In genomic region chr1:59617418-59617817, GRCh38 we compare ENCODE assay signal across 22 cellular contexts.
DNase-seq lines count a peak whose midpoint lies in the region; ATAC-seq and TF ChIP-seq lines count a peak whose summit lies in the region.
"Had no signal": no experiment of that assay in that cellular context is flagged by ENCODE, and none has a peak within 500 bp of the region (broad histone marks: within the 10 kb centered on the region; RNA-seq: fewer than 3 reads in every experiment).

No MANE protein-coding gene starts in this region.

- no peak overlapping the region for H2BK120ac ChIP-seq in IMR-90 (ENCODE audit: low read depth, low read length)

- H3K9me2 ChIP-seq in SK-N-SH = no peaks in the 10 kb centered on the region

- no peaks in the 10 kb centered on the region for H3K79me1 ChIP-seq in IMR-90 (ENCODE audit: low read depth in 1 of 2, low read length in 2 of 2)

- TF ChIP-seq CTCF in SK-N-SH (IDR thresholded peaks at IDR 0.05) (no peak), IMR-90 (conservative IDR thresholded peaks at IDR 0.05; ENCODE audit: low read depth, low read length) (no peak)

- no peak overlapping the region for H2AK5ac ChIP-seq in IMR-90 (ENCODE audit: low read depth, low read length)

- H3K9me3 ChIP-seq in SK-N-SH = no peaks in the 10 kb centered on the region
- H3K9me3 ChIP-seq in IMR-90 (ENCODE audit: control insufficient read depth, insufficient read depth, low read length) = no peaks in the 10 kb centered on the region
- H3K9me3 ChIP-seq: A549; BE2C; BLaER1 treated with 17β-estradiol and CSF1 and Interleukin-3, amounts not matched to agents 10 nM and 100 nM had no signal

- H4K20me1 ChIP-seq in SK-N-SH (ENCODE audit: insufficient read depth) = no peaks in the 10 kb centered on the region
- no peaks in the 10 kb centered on the region for H4K20me1 ChIP-seq in IMR-90 (ENCODE audit: insufficient read depth, low read length)
- H4K20me1 ChIP-seq: BLaER1 treated with 17β-estradiol and CSF1 and Interleukin-3, amounts not matched to agents 10 nM and 100 nM had no signal

- H2AK9ac ChIP-seq in IMR-90 (replicated peaks; ENCODE audit: low read depth, low read length, poor library complexity) = no peak overlapping the region

- H3F3A ChIP-seq in SK-N-SH (replicated peaks; ENCODE audit: insufficient read depth) = no peaks in the 10 kb centered on the region

- CTCF ChIA-PET in SK-N-SH (lab: Yijun Ruan, JAX) = no interaction called here
- CTCF ChIA-PET in IMR-90 (lab: Yijun Ruan, JAX) = no interaction called here

- no peak overlapping the region for H3K23ac ChIP-seq in IMR-90 (ENCODE audit: low read depth, low read length)

- no peak for TF ChIP-seq EP300 in SK-N-SH (IDR thresholded peaks at IDR 0.05; ENCODE audit: borderline replicate concordance in 1 of 2, low read depth in 1 of 2, low read length in 1 of 2)

- H3K18ac ChIP-seq in IMR-90 (ENCODE audit: low read depth, low read length) = no peak overlapping the region

- H3K27me3 ChIP-seq in SK-N-SH (ENCODE audit: insufficient read depth) (no peaks in the 10 kb centered on the region), IMR-90 (ENCODE audit: control insufficient read depth, insufficient read depth, low read length) (no peaks in the 10 kb centered on the region)
- H3K27me3 ChIP-seq: BE2C; BLaER1 treated with 17β-estradiol and CSF1 and Interleukin-3, amounts not matched to agents 10 nM and 100 nM had no signal

- H3K27ac ChIP-seq in SK-N-SH (ENCODE audit: low read depth in 2 of 2, low read length in 1 of 2) = no peak overlapping the region
- H3K27ac ChIP-seq in IMR-90 (ENCODE audit: insufficient read depth, low read length) = no peak overlapping the region
- H3K27ac ChIP-seq: A549; BLaER1 treated with 17β-estradiol and CSF1 and Interleukin-3, amounts not matched to agents 10 nM and 100 nM; GM23248 had no signal

- no peak overlapping the region for H4K5ac ChIP-seq in IMR-90 (ENCODE audit: low read depth, low read length)

- H3K9ac ChIP-seq in SK-N-SH (no peak overlapping the region), IMR-90 (ENCODE audit: low read depth, low read length) (no peak overlapping the region)
- H3K9ac ChIP-seq: BLaER1 treated with 17β-estradiol and CSF1 and Interleukin-3, amounts not matched to agents 10 nM and 100 nM; GM23248 had no signal

- H2AFZ ChIP-seq in SK-N-SH (ENCODE audit: low read depth) (no peak overlapping the region), IMR-90 (replicated peaks; ENCODE audit: low read length, poor library complexity) (peak overlapping the region; percentile 56)
- H2AFZ ChIP-seq: GM23248 had no signal

- POLR2A ChIA-PET in SK-N-SH (lab: Yijun Ruan, JAX) = no interaction called here
- POLR2A ChIA-PET in IMR-90 (lab: Charles Lee; ENCODE audit: unreplicated experiment) = no interaction called here

- H2BK20ac ChIP-seq in IMR-90 (ENCODE audit: low read depth, low read length) = no peak overlapping the region

- no peak for DNase-seq in SK-N-SH
- no peak for DNase-seq in IMR-90
- DNase-seq in left lobe of liver (ENCODE audit: low spot score) = peak; percentile 50
- no peak for DNase-seq in NCI-H524 treated with DMSO at 0.1 percent for 48 hours (lab: John Stamatoyannopoulos, UW)
- DNase-seq: 8988T; ACHN; AML-193; BE2C; CD4-positive, alpha-beta T cell; CD8-positive, alpha-beta memory T cell; DMS 273 treated with DMSO at 0.1 percent for 48 hours; DMS79; EL; GDM1; GM23248; H7; HCEC 1CT had no signal

- H3K14ac ChIP-seq in IMR-90 (replicated peaks; ENCODE audit: low read depth, low read length) = no peak overlapping the region

- no peak overlapping the region for H4K8ac ChIP-seq in IMR-90 (ENCODE audit: low read depth in 2 of 2, low read length in 2 of 2)

- no peaks in the 10 kb centered on the region; a peak in 1 of 4 replicates for H3K4me1 ChIP-seq in SK-N-SH (ENCODE audit: control insufficient read depth in 1 of 2, insufficient read depth in 2 of 2, low read depth in 1 of 2, low read length in 1 of 2)
- H3K4me1 ChIP-seq in IMR-90 (ENCODE audit: control insufficient read depth, insufficient read depth, low read length) = no peaks in the 10 kb centered on the region
- H3K4me1 ChIP-seq: A549; BE2C; BLaER1 treated with 17β-estradiol and CSF1 and Interleukin-3, amounts not matched to agents 10 nM and 100 nM had no signal

- 80% methylated on average over 3 of the region's 3 CpGs for WGBS in SK-N-SH (ENCODE audit: low lambda C conversion rate)
- 60% methylated on average over 1 of the region's 3 CpGs; no CpG with 5 or more reads in 1 of the 2 experiments for WGBS in IMR-90 (ENCODE audit: extremely low coverage in 2 of 2, insufficient read length in 1 of 2), 2 experiments

- no peak for TF ChIP-seq RAD21 in SK-N-SH (IDR thresholded peaks at IDR 0.05; ENCODE audit: low read length)
- no peak for TF ChIP-seq RAD21 in IMR-90 (IDR thresholded peaks at IDR 0.05; ENCODE audit: low read length)

- H3K4me2 ChIP-seq in SK-N-SH = no peak overlapping the region
- no peak overlapping the region for H3K4me2 ChIP-seq in IMR-90 (ENCODE audit: low read depth, low read length)
- H3K4me2 ChIP-seq: A549; BLaER1 treated with 17β-estradiol and CSF1 and Interleukin-3, amounts not matched to agents 10 nM and 100 nM had no signal

- no peak overlapping the region for H3K4ac ChIP-seq in IMR-90 (ENCODE audit: low read depth, low read length)

- TF ChIP-seq POLR2A in IMR-90 (IDR thresholded peaks at IDR 0.05; ENCODE audit: low read depth, low read length) = no peak

- no peak overlapping the region for H3K56ac ChIP-seq in IMR-90 (ENCODE audit: extremely low read depth, insufficient read depth, low read length)

- H2BK15ac ChIP-seq in IMR-90 (ENCODE audit: low read depth, low read length) = no peak overlapping the region

- intact Hi-C loops in IMR-90 (cut with micrococcal nuclease) = no loop called here

- H3K79me2 ChIP-seq in SK-N-SH (ENCODE audit: insufficient read depth) = no peaks in the 10 kb centered on the region

- H2BK5ac ChIP-seq in IMR-90 (ENCODE audit: low read depth, low read length, poor library complexity, severe bottlenecking) = no peak overlapping the region

- H4K91ac ChIP-seq in IMR-90 (ENCODE audit: insufficient read depth, low read depth, low read length) = no peak overlapping the region

- no TSS peak for BruUV-seq in IMR-90 (replicated peaks; lab: Mats Ljungman, UMichigan)

- H3K4me3 ChIP-seq in SK-N-SH (ENCODE audit: low read depth in 2 of 2, low read length in 1 of 2) (no peak overlapping the region), IMR-90 (ENCODE audit: insufficient read depth, low read depth, low read length) (no peak overlapping the region)
- H3K4me3 ChIP-seq: A549; BLaER1 treated with 17β-estradiol and CSF1 and Interleukin-3, amounts not matched to agents 10 nM and 100 nM; GM12878; GM23248 had no signal

- in situ Hi-C loops in IMR-90 (cut with MboI; ENCODE audit: low sequenced_read_pairs) = no loop called here

- ATAC-seq in SK-N-SH treated with all-trans-retinoic acid at 6 μM for 48 hours = peak; percentile 41; the same call in 1 of the 3 replicates
- no peak for ATAC-seq in IMR-90 (ENCODE audit: low read depth)
- peak; percentile 68 for ATAC-seq in left lobe of liver
- no peak for ATAC-seq in HG03196 (IDR thresholded peaks at IDR 0.05; ENCODE audit: unreplicated experiment)
- ATAC-seq: A549, GM12878 had no signal

- no peaks in the 10 kb centered on the region for H3K9me1 ChIP-seq in IMR-90 (ENCODE audit: insufficient read depth, low read length)

- H3K36me3 ChIP-seq in SK-N-SH (replicated peaks in 1 of 2; ENCODE audit: control insufficient read depth in 1 of 2, insufficient read depth in 2 of 2, low read length in 1 of 2) (no peaks in the 10 kb centered on the region), IMR-90 (ENCODE audit: control insufficient read depth, insufficient read depth, low read length) (no peaks in the 10 kb centered on the region)
- H3K36me3 ChIP-seq: BE2C; BLaER1 treated with 17β-estradiol and CSF1 and Interleukin-3, amounts not matched to agents 10 nM and 100 nM had no signal

- dilution Hi-C loops in IMR-90 (cut with HindIII; ENCODE audit: low sequenced_read_pairs, unreplicated experiment) = no loop called here

TF ChIP-seq in SK-N-SH treated with all-trans-retinoic acid at 6 μM for 48 hours, 23 proteins besides CTCF, POLR2A, EP300 and RAD21 (continues in another document):
- no peak for TF ChIP-seq ZNF565 (CRISPR knock-in tag; conservative IDR thresholded peaks at IDR 0.05; ENCODE audit: low read depth)
- TF ChIP-seq GLIS3 (CRISPR knock-in tag; IDR thresholded peaks at IDR 0.05) = no peak
- TF ChIP-seq BACH2 (CRISPR knock-in tag; IDR thresholded peaks at IDR 0.05; ENCODE audit: borderline replicate concordance) = no peak
- TF ChIP-seq ZFP30 (CRISPR knock-in tag; IDR thresholded peaks at IDR 0.05) = no peak

TF ChIP-seq in SK-N-SH, 30 proteins besides CTCF, POLR2A, EP300 and RAD21 (continues in another document):
- TF ChIP-seq TAF1 (IDR thresholded peaks at IDR 0.05; ENCODE audit: borderline replicate concordance, low read depth, low read length) (no peak), YY1 (IDR thresholded peaks at IDR 0.05; ENCODE audit: low read depth) (no peak), FOSL2 (IDR thresholded peaks at IDR 0.05; ENCODE audit: borderline replicate concordance, low read depth) (no peak), CHD2 (IDR thresholded peaks at IDR 0.05; ENCODE audit: low read length, partially characterized antibody) (no peak)
- TF ChIP-seq, protein P1, sequence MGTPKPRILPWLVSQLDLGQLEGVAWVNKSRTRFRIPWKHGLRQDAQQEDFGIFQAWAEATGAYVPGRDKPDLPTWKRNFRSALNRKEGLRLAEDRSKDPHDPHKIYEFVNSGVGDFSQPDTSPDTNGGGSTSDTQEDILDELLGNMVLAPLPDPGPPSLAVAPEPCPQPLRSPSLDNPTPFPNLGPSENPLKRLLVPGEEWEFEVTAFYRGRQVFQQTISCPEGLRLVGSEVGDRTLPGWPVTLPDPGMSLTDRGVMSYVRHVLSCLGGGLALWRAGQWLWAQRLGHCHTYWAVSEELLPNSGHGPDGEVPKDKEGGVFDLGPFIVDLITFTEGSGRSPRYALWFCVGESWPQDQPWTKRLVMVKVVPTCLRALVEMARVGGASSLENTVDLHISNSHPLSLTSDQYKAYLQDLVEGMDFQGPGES (IDR thresholded peaks at IDR 0.05; ENCODE audit: low read depth, low read length) = no peak

TF ChIP-seq in IMR-90, 13 proteins besides CTCF, POLR2A, EP300 and RAD21 (continues in another document):
- TF ChIP-seq RCOR1 (IDR thresholded peaks at IDR 0.05; ENCODE audit: insufficient replicate concordance, low read length) (no peak), MXI1 (IDR thresholded peaks at IDR 0.05; ENCODE audit: borderline replicate concordance, low read depth, low read length) (no peak), MAZ (IDR thresholded peaks at IDR 0.05; ENCODE audit: borderline replicate concordance, low read depth, low read length) (no peak)
- TF ChIP-seq, protein P2, sequence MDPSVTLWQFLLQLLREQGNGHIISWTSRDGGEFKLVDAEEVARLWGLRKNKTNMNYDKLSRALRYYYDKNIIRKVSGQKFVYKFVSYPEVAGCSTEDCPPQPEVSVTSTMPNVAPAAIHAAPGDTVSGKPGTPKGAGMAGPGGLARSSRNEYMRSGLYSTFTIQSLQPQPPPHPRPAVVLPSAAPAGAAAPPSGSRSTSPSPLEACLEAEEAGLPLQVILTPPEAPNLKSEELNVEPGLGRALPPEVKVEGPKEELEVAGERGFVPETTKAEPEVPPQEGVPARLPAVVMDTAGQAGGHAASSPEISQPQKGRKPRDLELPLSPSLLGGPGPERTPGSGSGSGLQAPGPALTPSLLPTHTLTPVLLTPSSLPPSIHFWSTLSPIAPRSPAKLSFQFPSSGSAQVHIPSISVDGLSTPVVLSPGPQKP (IDR thresholded peaks at IDR 0.05; ENCODE audit: borderline replicate concordance, low read depth, low read length) = no peak

Comparison
In these comparisons a context has a peak if more than half of its experiments do, and no peak if none do; other contexts are left out.
1. ATAC-seq: peak in SK-N-SH treated with all-trans-retinoic acid at 6 μM for 48 hours (single experiment) and left lobe of liver (single experiment); none in IMR-90 (single experiment) and HG03196 (single experiment).